ENCODE assay signal across 9 cellular contexts in the genomic region with DNA sequence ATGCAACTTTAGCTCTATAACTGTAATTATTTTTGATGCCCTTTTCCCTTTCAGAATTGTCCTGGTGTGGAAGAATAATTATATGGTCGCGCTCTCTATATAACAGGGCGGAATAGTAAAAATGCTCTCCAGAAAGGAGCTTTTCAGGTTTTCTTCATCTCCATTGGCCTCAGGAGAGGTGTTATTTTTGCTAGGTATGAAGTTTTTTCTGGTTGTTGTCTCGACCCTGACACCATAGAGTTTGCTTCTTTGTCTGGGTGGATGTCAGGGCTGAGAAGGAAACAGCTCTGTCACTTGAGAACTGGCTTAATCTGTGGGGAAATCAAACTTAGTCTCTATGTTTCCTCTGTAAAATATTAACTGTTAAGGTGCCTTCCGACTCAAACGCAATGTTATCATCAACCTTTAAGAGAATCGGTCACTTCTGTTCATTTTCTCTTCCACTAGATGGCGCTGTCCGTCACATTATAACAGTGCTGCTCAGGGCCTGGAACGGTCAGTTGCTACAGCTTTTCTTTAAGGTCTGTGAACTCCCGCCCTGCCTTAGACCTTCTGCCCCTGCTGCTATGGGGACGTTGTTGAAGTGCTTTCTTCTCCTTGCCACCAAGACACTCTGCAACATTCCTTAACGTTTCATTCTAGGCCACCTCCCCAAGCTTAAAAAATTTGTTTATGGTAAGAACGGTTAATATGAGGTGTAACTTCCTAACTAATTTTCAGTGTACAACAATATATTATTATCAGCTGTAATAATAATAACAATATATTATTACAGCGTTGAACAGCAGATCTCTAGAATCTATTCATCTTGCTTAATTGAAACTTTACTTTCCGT. TPM values are rescaled to one million over a fixed set of nuclear protein-coding genes. Genes with fewer than 3 reads are reported as not detected.
A peak's percentile ranks its signal among the peaks of the same experiment; 100 is the strongest.
DNase-seq lines count a peak whose midpoint lies in the region; ATAC-seq, FAIRE-seq and TF ChIP-seq lines count a peak whose summit lies in the region.
"Had no signal": no experiment of that assay in that cellular context is flagged by ENCODE, and none has a peak within 500 bp of the region (broad histone marks: within the 10 kb centered on the region; RNA-seq: fewer than 3 reads in every experiment).

No MANE protein-coding gene starts in this region.

- TF ChIP-seq RAD21 in GM12878 (IDR thresholded peaks at IDR 0.05; ENCODE audit: insufficient read depth, low read depth, low read length) = peak; percentile 93

- SMC1A ChIA-PET in GM12878 (lab: Charles Lee; ENCODE audit: uncharacterized antibody, unreplicated experiment) = interaction anchor here (0.7 to 7.1 kb wide), 29 partner anchors 10 to 502 kb away, joined by 3 to 130 read pairs (median 4); a partner anchor contains a TSS

- H3K36me3 ChIP-seq in GM12878 (ENCODE audit: control insufficient read depth in 2 of 2, insufficient read depth in 2 of 2, low read length in 1 of 2) = no peaks in the 10 kb centered on the region

- H3K9me3 ChIP-seq in GM12878 (replicated peaks; ENCODE audit: control insufficient read depth, insufficient read depth, low read length) = no peaks in the 10 kb centered on the region

- peak; percentile 58 to 65 (median 63) for TF ChIP-seq CTCF in GM12878 (IDR thresholded peaks at IDR 0.05 in 2 of 3, conservative IDR thresholded peaks at IDR 0.05 in 1 of 3; ENCODE audit: control insufficient read depth in 2 of 3, extremely low read depth in 1 of 3, insufficient read depth in 1 of 3, low read depth in 3 of 3, low read length in 3 of 3)

- H3K4me1 ChIP-seq in GM12878 (ENCODE audit: control insufficient read depth, insufficient read depth, low read length) = no peaks in the 10 kb centered on the region

- no peak overlapping the region for H3K4me3 Mint-ChIP-seq in T-helper 2 cell treated with Interferon-gamma antibody and Interleukin-4, amounts not matched to agents 5 μg/mL and 100 μg/mL, for 36 hours

- no TSS peak for BruUV-seq in GM12878 (replicated peaks; lab: Mats Ljungman, UMichigan)

- peaks cover 22% of the 10 kb centered on the region for H3K27me3 Mint-ChIP-seq in T-helper 2 cell treated with Interferon-gamma antibody and Interleukin-4, amounts not matched to agents 5 μg/mL and 100 μg/mL, for 36 hours (ENCODE audit: low read depth)

- RAD21 ChIA-PET in GM12878 (lab: Charles Lee; ENCODE audit: unreplicated experiment) = interaction anchor here (0.6 to 10.9 kb wide), 15 partner anchors 10 to 516 kb away, joined by 3 to 149 read pairs (median 5); no protein-coding TSS in a partner anchor

- POLR2A ChIA-PET in GM12878 (lab: Charles Lee) = interaction anchor here (0.9 kb wide), 1 partner anchor 39 kb away, joined by 3 read pairs; no protein-coding TSS in a partner anchor

- H3K9me3 Mint-ChIP-seq in T-helper 2 cell treated with Interferon-gamma antibody and Interleukin-4, amounts not matched to agents 5 μg/mL and 100 μg/mL, for 36 hours = no peaks in the 10 kb centered on the region

- H3K9ac ChIP-seq in GM12878 (ENCODE audit: control insufficient read depth, insufficient read depth, low read length) = no peak overlapping the region

- H3K4me1 Mint-ChIP-seq in T-helper 2 cell treated with Interferon-gamma antibody and Interleukin-4, amounts not matched to agents 5 μg/mL and 100 μg/mL, for 36 hours (ENCODE audit: low read depth) = peaks cover 2% of the 10 kb centered on the region

- TF ChIP-seq EP300 in GM12878 (IDR thresholded peaks at IDR 0.05; ENCODE audit: borderline replicate concordance in 1 of 2, control insufficient read depth in 1 of 2, low read depth in 2 of 2, low read length in 2 of 2) = no peak

- H3K4me3 ChIP-seq in GM12878 = no peak overlapping the region

- intact Hi-C loops in GM12878 (cut with micrococcal nuclease; ENCODE audit: unreplicated experiment) = loop anchor here (1.0 to 5.0 kb wide), 6 partner anchors 60 to 459 kb away; no protein-coding TSS in a partner anchor

- H3K36me3 Mint-ChIP-seq in T-helper 2 cell treated with Interferon-gamma antibody and Interleukin-4, amounts not matched to agents 5 μg/mL and 100 μg/mL, for 36 hours (ENCODE audit: low read depth) = no peaks in the 10 kb centered on the region

- H2AFZ ChIP-seq in GM12878 (ENCODE audit: control insufficient read depth, low read depth, low read length) = no peak overlapping the region

- WGBS in GM12878 (ENCODE audit: insufficient coverage, insufficient replicate concordance, low lambda C conversion rate, missing lambda C conversion rate) = 26% methylated on average over 15 of the region's 16 CpGs

- no peaks in the 10 kb centered on the region; a peak in 1 of 4 replicates for H3K27me3 ChIP-seq in GM12878 (replicated peaks in 1 of 2; ENCODE audit: control insufficient read depth in 2 of 2, insufficient read depth in 2 of 2, low read length in 1 of 2)

- FAIRE-seq in GM12878 (lab: Jason Lieb, UNC) = peak; percentile 97

- no peak for TF ChIP-seq POLR2A in GM12878 (IDR thresholded peaks at IDR 0.05; ENCODE audit: low read depth, low read length)

- H4K20me1 ChIP-seq in GM12878 (ENCODE audit: control insufficient read depth, insufficient read depth) = no peaks in the 10 kb centered on the region

- in situ Hi-C loops in GM12878 (cut with MboI) = loop anchor here (5.0 to 25.0 kb wide), 2 partner anchors 329 to 469 kb away; no protein-coding TSS in a partner anchor

- DNase-seq in AG08396 (ENCODE audit: low spot score) (peak; percentile 45), NCI-H2029 treated with DMSO at 0.1 percent for 48 hours (lab: John Stamatoyannopoulos, UW) (peak; percentile 49), GM12878 (ENCODE audit: low read depth, low spot score) (peak; percentile 16), inferior parietal cortex (ENCODE audit: extremely low spot score) (peak; percentile 90)
- DNase-seq in T-helper 2 cell treated with Interferon-gamma antibody and Interleukin-4, amounts not matched to agents 5 μg/mL and 100 μg/mL, for 36 hours (ENCODE audit: low spot score) = peak; percentile 42
- DNase-seq in stimulated activated CD4-positive, alpha-beta T cell treated with anti-CD3 and anti-CD28 coated beads, Interleukin-15, amount 100 ng/mL, for 48 hours (ENCODE audit: low read depth in 2 of 2) = peak; percentile 24 to 40

- no peak overlapping the region for H3K4me2 ChIP-seq in GM12878 (ENCODE audit: control insufficient read depth, insufficient read depth)

- CTCF ChIA-PET in GM12878 (lab: Yijun Ruan, JAX) = interaction anchor here (0.6 to 8.2 kb wide), 56 partner anchors 8 to 1799 kb away, joined by 3 to 237 read pairs (median 4); no protein-coding TSS in a partner anchor

- no peak overlapping the region for H3K27ac ChIP-seq in GM12878 (ENCODE audit: control insufficient read depth, insufficient read depth)

- no peak overlapping the region for H3K27ac Mint-ChIP-seq in T-helper 2 cell treated with Interferon-gamma antibody and Interleukin-4, amounts not matched to agents 5 μg/mL and 100 μg/mL, for 36 hours

- H3K79me2 ChIP-seq in GM12878 (ENCODE audit: control insufficient read depth, insufficient read depth, low read length) = no peaks in the 10 kb centered on the region

- ATAC-seq in GM18519 (IDR thresholded peaks at IDR 0.05; ENCODE audit: low FRiP score, unreplicated experiment) (peak; percentile 84), HG03045 (IDR thresholded peaks at IDR 0.05; ENCODE audit: unreplicated experiment) (peak; percentile 89), GM12878 (peak; percentile 98)

TF ChIP-seq in GM12878, 131 proteins besides CTCF, POLR2A, EP300 and RAD21:
- 0 out of 2 replicates have a peak, but pooled peaks have one; percentile 35 for TF ChIP-seq YY1 (IDR thresholded peaks at IDR 0.05; ENCODE audit: low read depth, low read length)
- no peak for TF ChIP-seq GABPA (IDR thresholded peaks at IDR 0.05; ENCODE audit: low read depth)
- TF ChIP-seq SMC3 (IDR thresholded peaks at IDR 0.05; ENCODE audit: borderline replicate concordance, low read length) = peak; percentile 78

RNA-seq across cellular contexts. Expression of a gene that starts 23.8 kb away (rescaled TPM):
- not detected in 2 replicates for total RNA-seq in GM12878 (2013; cell fraction: nucleolus; rRNA removed)
- total RNA-seq in GM12878 (2014; rRNA removed) (not detected in 2 replicates), GM12878 (2014; rRNA removed; fragmentation: Illumina TruSeq; extraction: Trizol) (not detected in 2 replicates), GM12878 (2021) (not detected in 2 replicates)
- not detected for polyA plus RNA-seq in GM12878 (2011; ENCODE audit: low read depth)
- polyA plus RNA-seq in GM12878 (2011; rRNA removed) (not detected in 2 replicates), GM12878 (2014; fragmentation: Illumina TruSeq; extraction: Trizol) (not detected in 2 replicates), GM12878 (2014; fragmentation: Nextera tagmentation; extraction: Ambion mirVana) (not detected), GM12878 (2014; rRNA removed) (not detected in 2 replicates), GM12878 (2016; fragmentation: Nextera tagmentation; extraction: Ambion mirVana) (not detected)
- polyA plus RNA-seq in GM12878 (2011; cell fraction: cytosol; rRNA removed) = not detected in 2 replicates
- not detected in 2 replicates for polyA plus RNA-seq in GM12878 (2011; cell fraction: nucleus; rRNA removed)
- not detected in 2 replicates for polyA plus RNA-seq in GM12878 (2012)
- not detected in 2 replicates for polyA minus RNA-seq in GM12878 (2011; rRNA and poly(A)+ RNA removed)
- not detected in 2 replicates for polyA minus RNA-seq in GM12878 (2011; cell fraction: cytosol; rRNA and poly(A)+ RNA removed)
- not detected in 2 replicates for polyA minus RNA-seq in GM12878 (2011; cell fraction: nucleus; rRNA and poly(A)+ RNA removed)
- total RNA-seq: subcutaneous adipose tissue had no signal

RNA-seq across cellular contexts. Expression of a gene that starts 41.6 kb away (rescaled TPM):
- not detected in 2 replicates for total RNA-seq in GM12878 (2013; cell fraction: nucleolus; rRNA removed)
- total RNA-seq in GM12878 (2014; rRNA removed) (0.05 TPM in 1 of 2 replicates, not detected in the other), GM12878 (2014; rRNA removed; fragmentation: Illumina TruSeq; extraction: Trizol) (not detected in 2 replicates), GM12878 (2021) (not detected in 2 replicates)
- not detected for polyA plus RNA-seq in GM12878 (2011; ENCODE audit: low read depth)
- polyA plus RNA-seq in GM12878 (2011; rRNA removed) (0.04 TPM in 1 of 2 replicates, not detected in the other), GM12878 (2014; fragmentation: Illumina TruSeq; extraction: Trizol) (0.03 TPM in 1 of 2 replicates, not detected in the other), GM12878 (2014; fragmentation: Nextera tagmentation; extraction: Ambion mirVana) (not detected), GM12878 (2014; rRNA removed) (not detected in 2 replicates), GM12878 (2016; fragmentation: Nextera tagmentation; extraction: Ambion mirVana) (not detected)
- polyA plus RNA-seq in GM12878 (2011; cell fraction: cytosol; rRNA removed) = not detected in 2 replicates
- not detected in 2 replicates for polyA plus RNA-seq in GM12878 (2011; cell fraction: nucleus; rRNA removed)
- polyA plus RNA-seq in GM12878 (2012) = not detected in 2 replicates
- polyA minus RNA-seq in GM12878 (2011; rRNA and poly(A)+ RNA removed) = not detected in 2 replicates
- polyA minus RNA-seq in GM12878 (2011; cell fraction: cytosol; rRNA and poly(A)+ RNA removed) = 0.83 TPM in 1 of 2 replicates, not detected in the other
- polyA minus RNA-seq in GM12878 (2011; cell fraction: nucleus; rRNA and poly(A)+ RNA removed) = not detected in 2 replicates
- total RNA-seq: subcutaneous adipose tissue had no signal

Comparison
In these comparisons a context has a peak if more than half of its experiments do, and no peak if none do; other contexts are left out.
1. DNase-seq: peak in every context shown above with its lines; median percentile 90 in inferior parietal cortex; 49 in NCI-H2029 treated with DMSO at 0.1 percent for 48 hours; 45 in AG08396; 42 in T-helper 2 cell treated with Interferon-gamma antibody and Interleukin-4, amounts not matched to agents 5 μg/mL and 100 μg/mL, for 36 hours; 32 in stimulated activated CD4-positive, alpha-beta T cell treated with anti-CD3 and anti-CD28 coated beads, Interleukin-15, amount 100 ng/mL, for 48 hours; 16 in GM12878.